In genomic region chr9:35569206-35569605, GRCh38 we compare ENCODE assay signal across 20 cellular contexts. TPM values are rescaled to one million over a fixed set of nuclear protein-coding genes. Genes with fewer than 3 reads are reported as not detected.
DNase-seq lines count a peak whose midpoint lies in the region; ATAC-seq, FAIRE-seq and TF ChIP-seq lines count a peak whose summit lies in the region.
"Had no signal": no experiment of that assay in that cellular context is flagged by ENCODE, and none has a peak within 500 bp of the region (broad histone marks: within the 10 kb centered on the region; RNA-seq: fewer than 3 reads in every experiment).

No MANE protein-coding gene starts in this region.

- no peaks in the 10 kb centered on the region for H3K27me3 Mint-ChIP-seq in activated naive CD8-positive, alpha-beta T cell treated with anti-CD3 and anti-CD28 coated beads for 36 hours
- H3K27me3 Mint-ChIP-seq: naive thymus-derived CD8-positive, alpha-beta T cell had no signal

- peaks cover 10% of the 10 kb centered on the region for H3K36me3 Mint-ChIP-seq in activated naive CD8-positive, alpha-beta T cell treated with anti-CD3 and anti-CD28 coated beads for 36 hours

- no peak overlapping the region for H3K27ac ChIP-seq in substantia nigra (ENCODE audit: low read depth, low read length, poor library complexity, severe bottlenecking)
- H3K27ac ChIP-seq: BLaER1, esophagus squamous epithelium, HL-60, stomach, VCaP had no signal

- no peak for DNase-seq in GM12892 (ENCODE audit: insufficient read length)
- DNase-seq in activated naive CD8-positive, alpha-beta T cell treated with anti-CD3 and anti-CD28 coated beads for 36 hours: no peak
- DNase-seq in NCI-H2029 treated with DMSO at 0.1 percent for 48 hours (lab: John Stamatoyannopoulos, UW): no peak
- DNase-seq in substantia nigra (lab: John Stamatoyannopoulos, UW): no peak
- DNase-seq: activated T-cell treated with anti-CD3 and anti-CD28 coated beads for 4 hours; esophagus squamous epithelium; hippocampal formation; left lung; naive thymus-derived CD8-positive, alpha-beta T cell; SK-N-SH; stimulated activated CD4-positive, alpha-beta T cell treated with anti-CD3 and anti-CD28 coated beads, Interleukin-4, amount 100 ng/mL, for 24 hours; stomach had no signal

- FAIRE-seq in GM12892 (lab: Jason Lieb, UNC): peak; percentile 64
- FAIRE-seq: astrocyte had no signal

- no peak overlapping the region for H3K4me3 Mint-ChIP-seq in activated naive CD8-positive, alpha-beta T cell treated with anti-CD3 and anti-CD28 coated beads for 36 hours
- H3K4me3 Mint-ChIP-seq: naive thymus-derived CD8-positive, alpha-beta T cell had no signal

- H3K9me3 Mint-ChIP-seq in activated naive CD8-positive, alpha-beta T cell treated with anti-CD3 and anti-CD28 coated beads for 36 hours: no peaks in the 10 kb centered on the region
- H3K9me3 Mint-ChIP-seq: naive thymus-derived CD8-positive, alpha-beta T cell had no signal

- ATAC-seq in GM21515 (IDR thresholded peaks at IDR 0.05; ENCODE audit: unreplicated experiment) (peak; percentile 56), HG03175 (IDR thresholded peaks at IDR 0.05; ENCODE audit: unreplicated experiment) (peak; percentile 55), GM19452 (IDR thresholded peaks at IDR 0.05; ENCODE audit: unreplicated experiment) (no peak), GM18517 (IDR thresholded peaks at IDR 0.05; ENCODE audit: unreplicated experiment) (no peak)
- ATAC-seq: left lung; naive thymus-derived CD8-positive, alpha-beta T cell had no signal

- H3K4me1 Mint-ChIP-seq in activated naive CD8-positive, alpha-beta T cell treated with anti-CD3 and anti-CD28 coated beads for 36 hours: peaks cover 33% of the 10 kb centered on the region

- H3K27ac Mint-ChIP-seq in activated naive CD8-positive, alpha-beta T cell treated with anti-CD3 and anti-CD28 coated beads for 36 hours: peak overlapping the region; percentile 94

- TF ChIP-seq POLR2A in GM12892 (IDR thresholded peaks at IDR 0.05; ENCODE audit: low read depth, low read length): no peak

RNA-seq across cellular contexts. Expression of gene TESK1, which starts 35.9 kb away (rescaled TPM):
- 6.2 TPM for polyA plus RNA-seq in GM12892 (2012; ENCODE audit: missing spikeins)
- total RNA-seq in activated naive CD8-positive, alpha-beta T cell treated with anti-CD3 and anti-CD28 coated beads for 36 hours: 10 to 100 TPM; 24.9 to 26.0 TPM

RNA-seq across cellular contexts. Expression of gene CD72, which starts 49.0 kb away (rescaled TPM):
- polyA plus RNA-seq in GM12892 (2012; ENCODE audit: missing spikeins): 5.5 TPM
- 10 to 100 TPM; 11.4 to 11.5 TPM for total RNA-seq in activated naive CD8-positive, alpha-beta T cell treated with anti-CD3 and anti-CD28 coated beads for 36 hours

Comparison
In these comparisons a context has a peak if more than half of its experiments do, and no peak if none do; other contexts are left out.
1. ATAC-seq: peak in GM21515 (single experiment) and HG03175 (single experiment); none in GM19452 (single experiment) and GM18517 (single experiment).